ENCODE assay signal across 1 cellular context in the genomic region with DNA sequence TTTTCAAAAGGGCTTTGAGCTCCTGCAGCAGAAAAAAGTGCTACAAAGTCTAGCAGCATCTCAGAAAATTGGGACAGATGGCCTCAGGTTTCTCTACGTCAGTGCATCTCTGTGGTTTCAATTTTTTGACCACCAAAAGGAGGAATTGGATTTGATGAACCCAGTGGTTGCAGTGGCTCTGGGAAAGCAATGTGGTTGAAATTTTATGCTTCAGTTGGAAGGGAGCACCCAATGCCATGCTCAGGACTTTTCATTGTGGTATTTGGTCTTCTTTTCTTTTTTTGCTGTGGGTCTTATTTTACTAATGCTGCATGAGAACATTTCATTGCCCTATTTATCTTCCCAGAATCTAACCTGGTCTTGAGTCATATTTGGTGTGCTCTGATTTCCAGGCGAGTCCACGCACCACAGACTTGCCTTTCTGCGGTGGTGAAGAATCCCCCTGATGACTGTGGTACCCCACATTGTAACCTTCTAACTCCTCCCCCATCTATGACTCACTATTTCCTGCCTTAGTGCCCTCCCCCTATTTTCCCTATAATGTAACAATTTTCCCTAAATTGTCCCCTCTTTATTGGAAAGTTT.
TF ChIP-seq lines count a peak whose summit lies in the region.

No MANE protein-coding gene starts in this region.

TF ChIP-seq in IMR-90, 13 proteins besides CTCF, POLR2A, EP300 and RAD21 (continued from another document):
- TF ChIP-seq, protein P1, sequence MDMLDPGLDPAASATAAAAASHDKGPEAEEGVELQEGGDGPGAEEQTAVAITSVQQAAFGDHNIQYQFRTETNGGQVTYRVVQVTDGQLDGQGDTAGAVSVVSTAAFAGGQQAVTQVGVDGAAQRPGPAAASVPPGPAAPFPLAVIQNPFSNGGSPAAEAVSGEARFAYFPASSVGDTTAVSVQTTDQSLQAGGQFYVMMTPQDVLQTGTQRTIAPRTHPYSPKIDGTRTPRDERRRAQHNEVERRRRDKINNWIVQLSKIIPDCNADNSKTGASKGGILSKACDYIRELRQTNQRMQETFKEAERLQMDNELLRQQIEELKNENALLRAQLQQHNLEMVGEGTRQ (IDR thresholded peaks at IDR 0.05; ENCODE audit: low read depth, low read length): no peak
- TF ChIP-seq NFE2L2 (IDR thresholded peaks at IDR 0.05; ENCODE audit: low read depth, low read length) (no peak), CHD1 (IDR thresholded peaks at IDR 0.05; ENCODE audit: low read depth, low read length) (no peak)
